In the genomic region with DNA sequence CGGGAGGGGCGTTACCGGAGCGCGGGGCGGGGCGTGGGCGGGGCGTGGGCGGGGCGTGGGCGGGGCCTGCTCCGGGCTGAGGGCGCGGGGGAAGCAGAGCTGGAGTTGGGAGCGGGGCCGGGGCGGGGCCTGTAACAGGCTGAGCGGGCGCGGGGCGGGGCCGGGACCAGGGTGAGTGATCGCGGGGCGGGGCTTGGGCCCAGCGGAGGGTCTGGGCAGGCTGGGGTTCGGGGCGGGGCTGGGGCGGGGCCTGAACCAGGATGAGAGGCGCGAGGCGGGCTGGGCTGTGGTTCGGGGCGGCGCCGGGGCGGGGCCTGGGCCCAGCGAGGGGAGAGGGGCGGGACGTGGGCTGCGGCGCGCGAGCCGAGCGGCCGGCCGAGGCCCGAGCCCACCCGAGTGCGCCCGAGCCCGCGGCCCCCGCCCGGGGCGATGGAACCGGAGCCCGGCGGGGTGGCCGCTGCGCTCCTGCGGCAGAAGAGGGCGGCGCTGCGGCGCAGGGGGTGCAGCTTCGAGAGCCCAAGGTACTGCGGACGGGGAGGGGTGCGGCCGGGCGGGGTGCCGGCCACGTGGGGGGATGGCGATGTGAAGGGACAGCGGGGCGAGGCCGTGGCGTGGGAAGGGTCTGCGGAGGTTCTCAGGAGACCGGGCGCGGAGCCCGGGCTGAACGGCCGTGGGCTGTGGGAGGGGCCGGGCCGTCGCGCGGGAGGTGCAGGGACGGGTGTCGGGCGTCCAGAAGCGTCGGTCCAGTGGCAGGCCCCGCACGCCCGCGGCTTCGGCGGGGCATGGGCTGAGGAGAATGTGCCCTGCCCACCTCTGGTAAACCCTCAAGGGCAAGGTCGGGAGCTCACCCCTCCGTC, we compare ENCODE assay signal across 8 cellular contexts. TPM values are rescaled to one million over a fixed set of nuclear protein-coding genes. Genes with fewer than 3 reads are reported as not detected.
DNase-seq lines count a peak whose midpoint lies in the region; ATAC-seq, FAIRE-seq and TF ChIP-seq lines count a peak whose summit lies in the region.

No MANE protein-coding gene starts in this region.

- H4K20me1 ChIP-seq in MM.1S (ENCODE audit: insufficient read depth, low read length): no peaks in the 10 kb centered on the region

- ATAC-seq in GM21825 (IDR thresholded peaks at IDR 0.05; ENCODE audit: unreplicated experiment) (peak; percentile 44), gastroesophageal sphincter (peak; percentile 89)

- H3K14ac ChIP-seq in neuronal stem cell (ENCODE audit: low read length): peak overlapping the region; percentile 58

- no peaks in the 10 kb centered on the region; the same call in 1 of the 2 replicates for H3F3A ChIP-seq in MM.1S (ENCODE audit: insufficient read depth, low read length)

- peak in 1 of 2 donors; percentile 16 for TF ChIP-seq POLR2A in gastroesophageal sphincter (IDR thresholded peaks at IDR 0.05)

- H3K4me3 ChIP-seq in MM.1S (ENCODE audit: low read length) (peak overlapping the region; percentile 85), SJSA1 (peak overlapping the region; percentile 67), gastroesophageal sphincter (peak overlapping the region; percentile 58 to 89), neuronal stem cell (ENCODE audit: low read length in 2 of 2) (peak overlapping the region; percentile 73 to 92), stomach smooth muscle (ENCODE audit: low read length in 2 of 2) (peak overlapping the region; percentile 65 to 81)

- no peak overlapping the region for H2AK5ac ChIP-seq in neuronal stem cell (ENCODE audit: low read depth, low read length)

- H3K9me2 ChIP-seq in MM.1S (replicated peaks; ENCODE audit: insufficient read depth, low read length): no peaks in the 10 kb centered on the region

- peak; percentile 20 for TF ChIP-seq CTCF in D721Med (IDR thresholded peaks at IDR 0.05; ENCODE audit: insufficient read depth, missing control alignments)
- TF ChIP-seq CTCF in MM.1S (IDR thresholded peaks at IDR 0.05; ENCODE audit: low read length): no peak
- TF ChIP-seq CTCF in gastroesophageal sphincter (IDR thresholded peaks at IDR 0.05): peak in 2 of 4 experiments; percentile 13 to 33

- peaks cover 9% of the 10 kb centered on the region; the same call in 1 of the 2 replicates for H3K79me2 ChIP-seq in MM.1S (ENCODE audit: low read length)

- peak overlapping the region; percentile 92 for H3K4me2 ChIP-seq in MM.1S (ENCODE audit: low read depth, low read length)
- H3K4me2 ChIP-seq in neuronal stem cell (ENCODE audit: insufficient read depth, low read length, poor library complexity, severe bottlenecking): peak overlapping the region; percentile 94

- DNase-seq in D721Med (ENCODE audit: insufficient read length, low spot score): peak; percentile 87
- DNase-seq in MM.1S: peak; percentile 92
- DNase-seq in SJSA1 (ENCODE audit: low read depth in 1 of 2, low spot score in 2 of 2): peak in 1 of 2 experiments; percentile 94
- peak; percentile 90 for DNase-seq in activated naive CD4-positive, alpha-beta T cell treated with Interleukin-2 at 50 U/mL for 16 hours
- DNase-seq in neuronal stem cell (ENCODE audit: low spot score): peak; percentile 93

- no peak overlapping the region for H4K8ac ChIP-seq in neuronal stem cell (ENCODE audit: low read depth, low read length)

- H2AFZ ChIP-seq in MM.1S (ENCODE audit: low read length) (peak overlapping the region; percentile 97), neuronal stem cell (ENCODE audit: low read length) (peak overlapping the region; percentile 99)

- no peak for FAIRE-seq in D721Med (lab: Jason Lieb, UNC)

- no peak overlapping the region for H2BK12ac ChIP-seq in neuronal stem cell (ENCODE audit: low read length)

- H3K18ac ChIP-seq in neuronal stem cell (ENCODE audit: low read length): peak overlapping the region; percentile 86

- no peaks in the 10 kb centered on the region for H3K79me1 ChIP-seq in neuronal stem cell (ENCODE audit: low read depth, low read length)

- H3K4me1 ChIP-seq in MM.1S (ENCODE audit: low read length) (peaks cover 16% of the 10 kb centered on the region), SJSA1 (replicated peaks) (peaks cover 19% of the 10 kb centered on the region), gastroesophageal sphincter (peaks cover 0 to 30% (median 5%) of the 10 kb centered on the region in 3 donors), neuronal stem cell (ENCODE audit: control insufficient read depth in 2 of 2, insufficient read depth in 1 of 2, low read depth in 1 of 2, low read length in 2 of 2) (peaks cover 0 to 7% of the 10 kb centered on the region in 2 donors), stomach smooth muscle (ENCODE audit: control insufficient read depth, insufficient read depth, low read length) (peaks cover 19% of the 10 kb centered on the region)

- no peak overlapping the region for H3K4ac ChIP-seq in neuronal stem cell (ENCODE audit: low read length)

- peak overlapping the region; percentile 60; the same call in 1 of the 2 replicates for H3K27ac ChIP-seq in MM.1S (ENCODE audit: low read length)
- H3K27ac ChIP-seq in SJSA1: no peak overlapping the region
- peak overlapping the region; percentile 4 to 89 (median 87) for H3K27ac ChIP-seq in gastroesophageal sphincter
- H3K27ac ChIP-seq in neuronal stem cell (replicated peaks; ENCODE audit: low read length): no peak overlapping the region
- H3K27ac ChIP-seq in stomach smooth muscle (ENCODE audit: low read length): peak overlapping the region; percentile 37

- no peak overlapping the region for H2BK5ac ChIP-seq in neuronal stem cell (ENCODE audit: low read length)

- no peak for TF ChIP-seq EP300 in gastroesophageal sphincter (IDR thresholded peaks at IDR 0.05)

- no peak overlapping the region for H2BK120ac ChIP-seq in neuronal stem cell (ENCODE audit: low read depth, low read length)

- WGBS in gastroesophageal sphincter (ENCODE audit: low coverage in 1 of 2), 2 donors: no CpG with 5 or more reads among the region's 106 CpGs
- WGBS in neuronal stem cell (ENCODE audit: extremely low coverage in 2 of 2, insufficient read length in 2 of 2, insufficient replicate concordance in 1 of 2), 2 donors: no CpG with 5 or more reads among the region's 106 CpGs

- peak overlapping the region; percentile 90 for H2BK15ac ChIP-seq in neuronal stem cell (ENCODE audit: low read length)

- H4K91ac ChIP-seq in neuronal stem cell (ENCODE audit: low read depth, low read length, poor library complexity): no peak overlapping the region

- peak overlapping the region; percentile 63; the same call in 1 of the 2 replicates for H3K9ac ChIP-seq in MM.1S (ENCODE audit: low read length)
- H3K9ac ChIP-seq in neuronal stem cell (ENCODE audit: low read depth, low read length, poor library complexity): peak overlapping the region; percentile 85
- H3K9ac ChIP-seq in stomach smooth muscle (ENCODE audit: low read length in 2 of 2): peak overlapping the region in 1 of 2 donors; percentile 28

- H3K9me3 ChIP-seq in MM.1S (replicated peaks; ENCODE audit: insufficient read depth, low read length) (no peaks in the 10 kb centered on the region), SJSA1 (replicated peaks) (no peaks in the 10 kb centered on the region), gastroesophageal sphincter (no peaks in the 10 kb centered on the region), neuronal stem cell (replicated peaks in 1 of 2; ENCODE audit: control insufficient read depth in 2 of 2, insufficient read depth in 1 of 2, low read depth in 1 of 2, low read length in 2 of 2) (no peaks in the 10 kb centered on the region), stomach smooth muscle (ENCODE audit: control insufficient read depth in 2 of 2, low read length in 2 of 2) (no peaks in the 10 kb centered on the region)

- H3K27me3 ChIP-seq in MM.1S (replicated peaks; ENCODE audit: insufficient read depth, low read length) (no peaks in the 10 kb centered on the region), SJSA1 (replicated peaks) (peaks cover 7% of the 10 kb centered on the region), gastroesophageal sphincter (no peaks in the 10 kb centered on the region), neuronal stem cell (ENCODE audit: control insufficient read depth in 3 of 3, insufficient read depth in 3 of 3, low read depth in 1 of 3, low read length in 3 of 3) (peaks cover 2 to 28% (median 20%) of the 10 kb centered on the region in 3 experiments), stomach smooth muscle (ENCODE audit: control insufficient read depth in 1 of 2, insufficient read depth in 2 of 2, low read length in 2 of 2) (no peaks in the 10 kb centered on the region)

- H3K23ac ChIP-seq in neuronal stem cell (ENCODE audit: low read depth, low read length, poor library complexity): no peak overlapping the region

- H3K36me3 ChIP-seq in MM.1S (replicated peaks; ENCODE audit: insufficient read depth, low read length) (no peaks in the 10 kb centered on the region), SJSA1 (no peaks in the 10 kb centered on the region), gastroesophageal sphincter (no peaks in the 10 kb centered on the region), neuronal stem cell (replicated peaks in 1 of 2; ENCODE audit: control insufficient read depth in 2 of 2, insufficient read depth in 2 of 2, low read length in 2 of 2) (no peaks in the 10 kb centered on the region), stomach smooth muscle (ENCODE audit: control insufficient read depth in 2 of 2, insufficient read depth in 2 of 2, low read length in 2 of 2) (no peaks in the 10 kb centered on the region)

RNA-seq across cellular contexts. Expression of gene GARNL3, which starts 39.5 kb away (rescaled TPM):
- 0.22 and 2.0 TPM in 2 replicates for total RNA-seq in SJSA1 (2014; rRNA removed; shearing (Covaris generic))
- 10 to 100 TPM in 2 of 4 donors, 1 to 10 TPM in 2; 4.7 to 29.3 (median 11.3) TPM for total RNA-seq in gastroesophageal sphincter
- polyA plus RNA-seq in neuronal stem cell (2013, experiment 1 of 2): 4.6 TPM
- 4.7 TPM for polyA plus RNA-seq in neuronal stem cell (2013, experiment 2 of 2)

Comparison
In these comparisons a context has a peak if more than half of its experiments do, and no peak if none do; other contexts are left out.
1. H3K27ac ChIP-seq: peak in MM.1S (single experiment), gastroesophageal sphincter (4 of 4) and stomach smooth muscle (single experiment); none in SJSA1 (single experiment) and neuronal stem cell (single experiment).
2. Peak in every context shown above with its lines, with median percentiles within 50 percentile points of each other: H3K4me3 ChIP-seq.